Comparison of ENCODE assay signal across 26 cellular contexts in the genomic region with DNA sequence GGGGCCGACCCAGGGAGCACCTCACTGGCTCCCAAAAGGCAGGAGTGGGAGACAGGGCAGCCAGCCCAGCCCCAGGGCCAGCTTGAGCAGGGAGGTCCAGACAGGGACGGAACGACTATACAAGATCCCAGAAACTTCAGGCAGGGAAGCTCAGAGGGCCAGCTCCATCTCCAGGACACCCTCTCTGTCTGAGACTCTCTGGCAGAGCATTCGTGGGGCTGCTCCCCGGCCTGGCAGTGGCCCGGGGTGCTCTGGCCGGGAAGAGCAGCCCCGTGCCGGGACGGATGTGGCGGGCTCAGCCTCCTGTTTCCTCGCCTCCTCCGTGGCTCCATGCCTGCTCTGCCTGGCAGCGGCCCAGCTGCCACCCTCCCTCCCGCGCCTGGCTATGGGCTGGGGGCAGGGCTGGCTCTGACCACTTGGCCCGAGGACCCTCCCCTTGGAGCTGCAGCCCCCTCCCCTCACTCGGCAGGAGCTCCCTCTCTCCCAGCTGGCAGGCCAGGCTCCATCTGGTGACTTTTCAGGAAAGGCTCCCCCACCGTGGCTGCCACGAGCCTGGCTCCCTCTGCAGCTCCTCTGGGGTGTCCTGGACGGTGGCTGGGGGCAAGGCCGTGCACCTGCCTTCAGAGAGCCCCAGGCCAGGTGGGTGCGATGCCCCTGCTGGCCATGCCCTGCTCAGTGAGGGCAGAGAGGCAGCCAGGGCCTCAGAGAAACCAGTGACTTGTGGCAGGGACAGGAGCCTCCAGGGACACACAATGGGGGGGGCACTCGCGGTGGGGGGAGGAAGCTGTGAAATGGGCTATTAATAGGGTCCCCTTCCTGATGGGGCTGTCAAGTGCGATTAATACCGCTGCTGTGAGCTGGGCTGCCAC. TPM values are rescaled to one million over a fixed set of nuclear protein-coding genes. Genes with fewer than 3 reads are reported as not detected.
A peak's percentile ranks its signal among the peaks of the same experiment; 100 is the strongest.
DNase-seq lines count a peak whose midpoint lies in the region; TF ChIP-seq lines count a peak whose summit lies in the region.
"Had no signal": no experiment of that assay in that cellular context is flagged by ENCODE, and none has a peak within 500 bp of the region (broad histone marks: within the 10 kb centered on the region; RNA-seq: fewer than 3 reads in every experiment).

No MANE protein-coding gene starts in this region.

- peaks cover 52% of the 10 kb centered on the region for H3K4me1 Mint-ChIP-seq in brain
- H3K4me1 Mint-ChIP-seq: endodermal cell had no signal

- no peaks in the 10 kb centered on the region for H3K9me3 Mint-ChIP-seq in brain
- H3K9me3 Mint-ChIP-seq: central memory CD8-positive, alpha-beta T cell; endodermal cell; stimulated activated memory B cell treated with anti-CD40 and anti-IgM and Interleukin-4, amounts not matched to agents 10 μg/mL and 1 μg/mL and 100 μg/mL, for 72 hours had no signal

- DNase-seq in BE2C (peak; percentile 25), DMS79 treated with DMSO at 0.1 percent for 48 hours (lab: John Stamatoyannopoulos, UW) (peak; percentile 36), NCI-H446 treated with DMSO at 0.1 percent for 48 hours (lab: John Stamatoyannopoulos, UW) (peak; percentile 57), dedifferentiated amniotic fluid mesenchymal stem cell (ENCODE audit: extremely low spot score) (no peak), NCI-H2081 treated with DMSO at 0.1 percent for 48 hours (lab: John Stamatoyannopoulos, UW) (no peak), GOT3 (lab: John Stamatoyannopoulos, UW) (no peak)
- no peak for DNase-seq in activated CD4-positive, CD25-positive, alpha-beta regulatory T cell treated with anti-CD3 and anti-CD28 coated beads, Interleukin-2, amount 50 U/mL, for 72 hours
- DNase-seq: ACHN; activated CD4-positive, CD25-positive, alpha-beta regulatory T cell; activated T-cell treated with anti-CD3 and anti-CD28 coated beads, Interleukin-2, amount 50 U/mL, for 48 hours; dermis blood vessel endothelial cell; DND-41; endodermal cell; GF-D8; mesenchymal stem cell; NCI-H1092; NCI-H2029 treated with DMSO at 0.1 percent for 48 hours; NCI-H748 treated with DMSO at 0.1 percent for 48 hours; T1000; trophoblast cell had no signal

- no peaks in the 10 kb centered on the region for H3K36me3 ChIP-seq in BE2C
- H3K36me3 ChIP-seq: pancreas had no signal

- no peak for TF ChIP-seq CTCF in BE2C (IDR thresholded peaks at IDR 0.05; ENCODE audit: low read depth, low read length)
- no peak for TF ChIP-seq CTCF in brain (conservative IDR thresholded peaks at IDR 0.05)

- H3K27me3 Mint-ChIP-seq in brain, result no peaks in the 10 kb centered on the region
- H3K27me3 Mint-ChIP-seq: central memory CD8-positive, alpha-beta T cell had no signal

- H3K4me3 ChIP-seq in BE2C (ENCODE audit: low read depth, low read length), result no peak overlapping the region
- H3K4me3 ChIP-seq: pancreas, skin epidermis had no signal

- peak overlapping the region in 1 of 5 experiments; percentile 11 for H3K4me3 Mint-ChIP-seq in brain
- H3K4me3 Mint-ChIP-seq: central memory CD8-positive, alpha-beta T cell; endodermal cell; stimulated activated memory B cell treated with anti-CD40 and anti-IgM and Interleukin-4, amounts not matched to agents 10 μg/mL and 1 μg/mL and 100 μg/mL, for 72 hours had no signal

- H3K4me1 ChIP-seq in BE2C, result peaks cover 35% of the 10 kb centered on the region
- H3K4me1 ChIP-seq: pancreas had no signal

- H3K27me3 ChIP-seq in BE2C, result no peaks in the 10 kb centered on the region

- H3K36me3 Mint-ChIP-seq in brain, result no peaks in the 10 kb centered on the region
- H3K36me3 Mint-ChIP-seq: stimulated activated memory B cell treated with anti-CD40 and anti-IgM and Interleukin-4, amounts not matched to agents 10 μg/mL and 1 μg/mL and 100 μg/mL, for 72 hours had no signal

- H3K27ac Mint-ChIP-seq in brain, result peak overlapping the region in 3 of 5 experiments; percentile 24 to 67 (median 65)
- H3K27ac Mint-ChIP-seq: endodermal cell; stimulated activated memory B cell treated with anti-CD40 and anti-IgM and Interleukin-4, amounts not matched to agents 10 μg/mL and 1 μg/mL and 100 μg/mL, for 72 hours had no signal

- H3K9me3 ChIP-seq in BE2C, result no peaks in the 10 kb centered on the region
- H3K9me3 ChIP-seq: pancreas had no signal

RNA-seq across cellular contexts. Expression of a gene that starts 5.6 kb away (rescaled TPM):
- 6.1 TPM for polyA plus RNA-seq in BE2C (2012; ENCODE audit: insufficient read depth, insufficient read length, low read depth)
- polyA plus RNA-seq in brain (ENCODE audit: insufficient read depth, low read depth, low replicate concordance), result 5.5 TPM

RNA-seq across cellular contexts. Expression of a gene that starts 55.9 kb away (rescaled TPM):
- polyA plus RNA-seq in BE2C (2012; ENCODE audit: insufficient read depth, insufficient read length, low read depth), result 39.2 TPM
- polyA plus RNA-seq in brain (ENCODE audit: insufficient read depth, low read depth, low replicate concordance), result 23.7 TPM

RNA-seq across cellular contexts. Expression of a gene that starts 58.2 kb away (rescaled TPM):
- 21.7 TPM for polyA plus RNA-seq in BE2C (2012; ENCODE audit: insufficient read depth, insufficient read length, low read depth)
- polyA plus RNA-seq in brain (ENCODE audit: insufficient read depth, low read depth, low replicate concordance), result 39.1 TPM

RNA-seq across cellular contexts. Expression of a gene that starts 59.5 kb away (rescaled TPM):
- not detected for polyA plus RNA-seq in BE2C (2012; ENCODE audit: insufficient read depth, insufficient read length, low read depth)
- 1.6 TPM for polyA plus RNA-seq in brain (ENCODE audit: insufficient read depth, low read depth, low replicate concordance)
- polyA plus RNA-seq: BJ had no signal

Comparison
In these comparisons a context has a peak if more than half of its experiments do, and no peak if none do; other contexts are left out.
1. DNase-seq: peak in BE2C (single experiment), DMS79 treated with DMSO at 0.1 percent for 48 hours (single experiment) and NCI-H446 treated with DMSO at 0.1 percent for 48 hours (single experiment); none in dedifferentiated amniotic fluid mesenchymal stem cell (single experiment), activated CD4-positive, CD25-positive, alpha-beta regulatory T cell treated with anti-CD3 and anti-CD28 coated beads, Interleukin-2, amount 50 U/mL, for 72 hours (single experiment), NCI-H2081 treated with DMSO at 0.1 percent for 48 hours (single experiment) and GOT3 (single experiment).